ENCODE assay signal across 8 cellular contexts in genomic region chr2:191245046-191245868, GRCh38. TPM values are rescaled to one million over a fixed set of nuclear protein-coding genes. Genes with fewer than 3 reads are reported as not detected.
DNase-seq lines count a peak whose midpoint lies in the region; ATAC-seq and TF ChIP-seq lines count a peak whose summit lies in the region.

TSS of gene MYO1B (plus strand) at chr2:191245404. CDS start at chr2:191276896, 31,492 bp downstream.

- TF ChIP-seq POLR2A in NB4 (IDR thresholded peaks at IDR 0.05; ENCODE audit: extremely low read depth, insufficient read length) = peak; percentile 53

- no peaks in the 10 kb centered on the region for H3K9me3 ChIP-seq in skeletal muscle tissue (ENCODE audit: control insufficient read depth in 3 of 3, low read length in 3 of 3)

- CTCF ChIA-PET in T-cell (lab: Charles Lee) = no interaction called here

- H3K4me3 ChIP-seq in GM23338 (peak within 1 kb of the TSS; percentile 82), NB4 (ENCODE audit: low read depth, low read length) (peak within 1 kb of the TSS; percentile 77), iPS-11a (ENCODE audit: low read depth, low read length) (peak within 1 kb of the TSS; percentile 82), skeletal muscle tissue (ENCODE audit: low read length in 3 of 3) (peak within 1 kb of the TSS; percentile 74 to 79 (median 77))

- peak within 1 kb of the TSS; percentile 67 to 78 (median 69) for H3K9ac ChIP-seq in skeletal muscle tissue (ENCODE audit: low read depth in 1 of 3, low read length in 3 of 3)

- DNase-seq in DMS53 treated with DMSO at 0.1 percent for 48 hours (lab: John Stamatoyannopoulos, UW; ENCODE audit: unreplicated experiment) (peak; percentile 79), GM23338 (ENCODE audit: low spot score) (peak; percentile 87), NB4 (ENCODE audit: low read depth) (peak; percentile 90), T-cell (peak in 28 of 34 experiments; percentile 0 to 46 (median 16)), astrocyte of the hippocampus (ENCODE audit: low read depth, low spot score) (peak; percentile 95), NCI-H187 treated with DMSO at 0.1 percent for 48 hours (lab: John Stamatoyannopoulos, UW) (no peak)

- H3K36me3 Mint-ChIP-seq in GM23338 (ENCODE audit: low read depth) (peaks cover 7% of the 10 kb centered on the region), T-cell (no peaks in the 10 kb centered on the region)

- H2AFZ ChIP-seq in GM23338 = peak within 1 kb of the TSS; percentile 72

- H3K4me1 Mint-ChIP-seq in GM23338 = peaks cover 37% of the 10 kb centered on the region
- peaks cover 7 to 11% (median 8%) of the 10 kb centered on the region in 3 donors for H3K4me1 Mint-ChIP-seq in T-cell

- peak; percentile 30 to 83; a peak in 3 of 4 replicates for TF ChIP-seq CTCF in GM23338 (conservative IDR thresholded peaks at IDR 0.05; ENCODE audit: low read depth in 2 of 2)
- peak; percentile 30 for TF ChIP-seq CTCF in NB4 (IDR thresholded peaks at IDR 0.05; ENCODE audit: low read depth, low read length)

- H3K27me3 ChIP-seq in GM23338 (ENCODE audit: insufficient read depth) (peaks cover 11% of the 10 kb centered on the region), skeletal muscle tissue (ENCODE audit: control insufficient read depth in 3 of 3, insufficient read depth in 3 of 3, low read length in 3 of 3) (peaks cover 0 to 18% (median 3%) of the 10 kb centered on the region in 3 donors)

- ATAC-seq in GM23338 = peak; percentile 81
- peak; percentile 63 to 81 (median 73) for ATAC-seq in T-cell (replicated peaks in 1 of 4)

- no peaks in the 10 kb centered on the region for H3K9me3 Mint-ChIP-seq in GM23338
- no peaks in the 10 kb centered on the region for H3K9me3 Mint-ChIP-seq in T-cell

- no peaks in the 10 kb centered on the region for H3K9me2 ChIP-seq in GM23338 (ENCODE audit: insufficient read depth)

- H3F3A ChIP-seq in GM23338 (replicated peaks; ENCODE audit: low read depth) = 0 out of 2 replicates have a peak, but pooled peaks cover 3% of the 10 kb centered on the region

- H3K4me2 ChIP-seq in GM23338 = peak within 1 kb of the TSS; percentile 82

- H3K27ac ChIP-seq in GM23338 (ENCODE audit: low read depth) (peak within 1 kb of the TSS; percentile 96), skeletal muscle tissue (ENCODE audit: low read depth, low read length) (peak within 1 kb of the TSS; percentile 84)

- peaks cover 42% of the 10 kb centered on the region for H3K79me2 ChIP-seq in GM23338 (replicated peaks; ENCODE audit: insufficient read depth)

- POLR2A ChIA-PET in T-cell (lab: Charles Lee) = no interaction called here

- peaks cover 39% of the 10 kb centered on the region for H3K4me1 ChIP-seq in GM23338 (ENCODE audit: insufficient read depth)
- H3K4me1 ChIP-seq in skeletal muscle tissue (ENCODE audit: control insufficient read depth in 3 of 3, insufficient read depth in 3 of 3, low read length in 3 of 3) = peaks cover 6 to 11% (median 9%) of the 10 kb centered on the region in 3 donors

- H3K27me3 Mint-ChIP-seq in GM23338 (ENCODE audit: insufficient read depth, low read depth, poor library complexity) (peaks cover 13% of the 10 kb centered on the region), T-cell (peaks cover 11 to 15% of the 10 kb centered on the region in 2 donors)

- H3K27ac Mint-ChIP-seq in GM23338 (peak within 1 kb of the TSS; percentile 97), T-cell (no peak within 1 kb of the TSS)

- H4K20me1 ChIP-seq in GM23338 (replicated peaks; ENCODE audit: insufficient read depth) = peaks cover 30% of the 10 kb centered on the region

- H3K36me3 ChIP-seq in GM23338 (ENCODE audit: insufficient read depth) = no peaks in the 10 kb centered on the region
- no peaks in the 10 kb centered on the region for H3K36me3 ChIP-seq in skeletal muscle tissue (ENCODE audit: control insufficient read depth in 3 of 3, insufficient read depth in 3 of 3, low read length in 3 of 3)

- H3K4me3 Mint-ChIP-seq in GM23338 (peak within 1 kb of the TSS; percentile 88), T-cell (peak within 1 kb of the TSS; percentile 72 to 81 (median 74))

TF ChIP-seq in GM23338, 12 proteins besides CTCF, POLR2A, EP300 and RAD21:
- TF ChIP-seq POLR2AphosphoS5 (IDR thresholded peaks at IDR 0.05; ENCODE audit: low read depth) = peak; percentile 56; the same call in 1 of the 2 replicates
- no peak for TF ChIP-seq STAT1 (IDR thresholded peaks at IDR 0.05; ENCODE audit: unreplicated experiment)
TF ChIP-seq in GM23338: peak in this region for 1.

RNA-seq across cellular contexts. Expression of gene MYO1B, which starts in this region (rescaled TPM):
- 60.4 and 70.6 TPM in 2 replicates for total RNA-seq in GM23338 (2014; rRNA removed; shearing (Covaris generic))
- 20.0 and 26.4 TPM in 2 replicates for polyA plus RNA-seq in GM23338 (2016; fragmentation: Nextera tagmentation; extraction: Ambion mirVana)
- total RNA-seq in T-cell (1 to 10 TPM in 1 of 5 donors, under 1 TPM in 4; 0.39 to 1.3 (median 0.73) TPM), skeletal muscle tissue (125 TPM)

Comparison
In these comparisons a context has a peak if more than half of its experiments do, and no peak if none do; other contexts are left out.
1. RNA of gene MYO1B (total RNA-seq): 125 TPM in skeletal muscle tissue (single experiment) and 60.4 to 70.6 TPM in GM23338; 0.39 to 1.3 TPM in T-cell; every median in the first group is over 10 times any median in the second.
2. Peak in every context shown above with its lines, with median percentiles within 50 percentile points of each other: H3K4me3 ChIP-seq.